Comparison of ENCODE assay signal across 8 cellular contexts in genomic region chr16:8797364-8798173, GRCh38. TPM values are rescaled to one million over a fixed set of nuclear protein-coding genes. Genes with fewer than 3 reads are reported as not detected.
A peak's percentile ranks its signal among the peaks of the same experiment; 100 is the strongest.
DNase-seq lines count a peak whose midpoint lies in the region; ATAC-seq, FAIRE-seq and TF ChIP-seq lines count a peak whose summit lies in the region.

Gene PMM2 (plus strand): TSS chr16:8797839. CDS start chr16:8797883, 44 bp downstream.
Gene TMEM186 (minus strand): TSS chr16:8797639. CDS start chr16:8797614, 25 bp downstream.

- H3K27ac ChIP-seq in angular gyrus (ENCODE audit: low read depth, low read length) = peak within 1 kb of the TSS; percentile 13
- peak within 1 kb of the TSS; percentile 66 to 72 for H3K27ac ChIP-seq in prostate gland

- no peaks in the 10 kb centered on the region for H3K27me3 Mint-ChIP-seq in T-helper 17 cell

- no peaks in the 10 kb centered on the region for H3K36me3 Mint-ChIP-seq in T-helper 17 cell (ENCODE audit: low read depth)

- intact Hi-C loops in left ventricle myocardium superior (cut with micrococcal nuclease) = no loop called here
- intact Hi-C loops in prostate gland (cut with DNase I) = loop anchor here (5.0 to 10.0 kb wide), 2 partner anchors 70 to 157 kb away; partner anchors contain the start of gene CARHSP1

- peak within 1 kb of the TSS; percentile 94 for H3K27ac Mint-ChIP-seq in T-helper 17 cell

- peak; percentile 94 for ATAC-seq in GM18502 (IDR thresholded peaks at IDR 0.05; ENCODE audit: poor library complexity, unreplicated experiment)
- ATAC-seq in HG02943 (IDR thresholded peaks at IDR 0.05; ENCODE audit: low read depth, unreplicated experiment) = peak; percentile 90
- ATAC-seq in T-helper 17 cell = peak; percentile 97
- peak; percentile 100 for ATAC-seq in left ventricle myocardium superior

- DNase-seq in NCI-H187 (lab: John Stamatoyannopoulos, UW) = peak; percentile 56 to 89
- peak; percentile 88 to 93 (median 89) for DNase-seq in T-helper 17 cell
- peak; percentile 97 for DNase-seq in left ventricle myocardium superior
- DNase-seq in prostate gland (ENCODE audit: low spot score) = peak; percentile 98
- peak; percentile 99 for DNase-seq in urothelium cell line (ENCODE audit: low spot score)

- under 1% methylated on average over 61 of the region's 61 CpGs for WGBS in prostate gland

- FAIRE-seq in urothelium cell line (lab: Jason Lieb, UNC) = peak; percentile 73

- peak within 1 kb of the TSS; percentile 92 for H3K4me3 Mint-ChIP-seq in T-helper 17 cell

- TF ChIP-seq CTCF in prostate gland (IDR thresholded peaks at IDR 0.05) = peak in 2 of 4 experiments; percentile 27 to 37

- no peaks in the 10 kb centered on the region for H3K36me3 ChIP-seq in prostate gland

- peak; percentile 54 for TF ChIP-seq POLR2A in prostate gland (IDR thresholded peaks at IDR 0.05)

- H3K27me3 ChIP-seq in prostate gland (replicated peaks; ENCODE audit: insufficient read depth) = no peaks in the 10 kb centered on the region

- H3K4me3 ChIP-seq in prostate gland = peak within 1 kb of the TSS; percentile 80 to 86

- H3K4me1 ChIP-seq in prostate gland (replicated peaks) = peaks cover 10% of the 10 kb centered on the region

- peaks cover 24% of the 10 kb centered on the region for H3K4me1 Mint-ChIP-seq in T-helper 17 cell

- H3K9me3 ChIP-seq in T-helper 17 cell (ENCODE audit: control insufficient read depth, low read length, poor library complexity, severe bottlenecking) = no peaks in the 10 kb centered on the region
- no peaks in the 10 kb centered on the region for H3K9me3 ChIP-seq in prostate gland

RNA-seq across cellular contexts. Expression of gene PMM2, which starts in this region (rescaled TPM):
- 10 to 100 TPM; 35.8 to 40.6 TPM for total RNA-seq in T-helper 17 cell
- 15.3 TPM for total RNA-seq in left ventricle myocardium superior
- total RNA-seq in prostate gland = 10 to 100 TPM; 30.6 to 39.2 TPM

RNA-seq across cellular contexts. Expression of gene TMEM186, which starts in this region (rescaled TPM):
- total RNA-seq in T-helper 17 cell (1 to 10 TPM; 2.4 to 3.5 TPM), left ventricle myocardium superior (13.0 TPM), prostate gland (10 to 100 TPM in 1 of 2 donors, 1 to 10 TPM in 1; 7.2 to 10.1 TPM)

Comparison
In these comparisons a context has a peak if more than half of its experiments do, and no peak if none do; other contexts are left out.
1. Peak in every context shown above with its lines: DNase-seq, ATAC-seq, H3K4me3 ChIP-seq and H3K27ac ChIP-seq.